ENCODE assay signal across 1 cellular context in genomic region chr10:129526943-129527342, GRCh38.
TF ChIP-seq lines count a peak whose summit lies in the region.

No MANE protein-coding gene starts in this region.

TF ChIP-seq in H1, 55 proteins besides CTCF, POLR2A, EP300 and RAD21 (continued from another document):
- TF ChIP-seq FOSL1 (IDR thresholded peaks at IDR 0.05; ENCODE audit: insufficient read depth, low read depth, low read length), result no peak
- TF ChIP-seq PHF8 (conservative IDR thresholded peaks at IDR 0.05; ENCODE audit: low read depth, low read length), result no peak
- TF ChIP-seq NANOG (IDR thresholded peaks at IDR 0.05; ENCODE audit: insufficient read depth, low read depth, low read length, poor library complexity, severe bottlenecking), result no peak
- no peak for TF ChIP-seq BACH1 (IDR thresholded peaks at IDR 0.05; ENCODE audit: low read length)
- no peak for TF ChIP-seq TBP (IDR thresholded peaks at IDR 0.05; ENCODE audit: low read depth, low read length)
- no peak for TF ChIP-seq BCL11A (IDR thresholded peaks at IDR 0.05; ENCODE audit: low read depth in 2 of 2, low read length in 2 of 2)
- no peak for TF ChIP-seq POU5F1 (IDR thresholded peaks at IDR 0.05; ENCODE audit: low read depth, low read length)
- no peak for TF ChIP-seq E2F6 (IDR thresholded peaks at IDR 0.05)
- no peak for TF ChIP-seq EGR1 (IDR thresholded peaks at IDR 0.05; ENCODE audit: borderline replicate concordance, low read depth, low read length)
TF ChIP-seq in H1: peak in this region for 0.
